15 cellular contexts compared by ENCODE assay signal in genomic region chr12:5522358-5523335, GRCh38.
"Had no signal": no experiment of that assay in that cellular context is flagged by ENCODE, and none has a peak within 500 bp of the region (broad histone marks: within the 10 kb centered on the region; RNA-seq: fewer than 3 reads in every experiment).

No MANE protein-coding gene starts in this region.

- H3K4me3 Mint-ChIP-seq: memory B cell; nephron; T-helper 2 cell treated with Interferon-gamma antibody and Interleukin-4, amounts not matched to agents 5 μg/mL and 100 μg/mL, for 36 hours had no signal

- H3K4me1 Mint-ChIP-seq: memory B cell had no signal

- H3K27me3 ChIP-seq: brain microvascular endothelial cell, ovary, sigmoid colon, upper lobe of left lung had no signal

- H3K4me1 ChIP-seq: sigmoid colon had no signal

- H3K27ac Mint-ChIP-seq: memory B cell; nephron; T-helper 2 cell treated with Interferon-gamma antibody and Interleukin-4, amounts not matched to agents 5 μg/mL and 100 μg/mL, for 36 hours had no signal

- H3K36me3 Mint-ChIP-seq: memory B cell had no signal

- H3K9me3 ChIP-seq: ovary, sigmoid colon, upper lobe of left lung had no signal

- H3K9me3 Mint-ChIP-seq: memory B cell; nephron; T-helper 2 cell treated with Interferon-gamma antibody and Interleukin-4, amounts not matched to agents 5 μg/mL and 100 μg/mL, for 36 hours had no signal

- H3K4me3 ChIP-seq: ovary, sigmoid colon, upper lobe of left lung had no signal

- H3K27ac ChIP-seq: brain microvascular endothelial cell, ovary, sigmoid colon, upper lobe of left lung had no signal

- H3K36me3 ChIP-seq: brain microvascular endothelial cell, ovary, sigmoid colon, upper lobe of left lung had no signal

- ATAC-seq: left lobe of liver; stimulated activated naive CD8-positive, alpha-beta T cell treated with anti-CD3 and anti-CD28 coated beads, Interleukin-15, Interleukin-2, amounts not matched to agents 100 U/mL and 50 U/mL, for 24 hours had no signal

- DNase-seq: activated CD4-positive, alpha-beta T cell treated with anti-CD3 and anti-CD28 coated beads, Interleukin-2, amount 50 U/mL, for 4 hours; activated naive CD4-positive, alpha-beta T cell treated with anti-CD3 and anti-CD28 coated beads, Interleukin-2, amount 50 U/mL, for 16 hours; activated T-cell treated with anti-CD3 and anti-CD28 coated beads, Interleukin-2, amount 50 U/mL, for 1 hour; amniotic stem cell; brain microvascular endothelial cell; ovary; sigmoid colon; stimulated activated CD4-positive, alpha-beta T cell treated with anti-CD3 and anti-CD28 coated beads, Interleukin-12 subunit alpha, Interleukin-12 subunit beta, amount 100 ng/mL, for 4 hours; stimulated activated CD4-positive, alpha-beta T cell treated with anti-CD3 and anti-CD28 coated beads, Interleukin-2, amount 100 ng/mL, for 48 hours; stimulated activated naive CD8-positive, alpha-beta T cell treated with anti-CD3 and anti-CD28 coated beads, Interleukin-15, Interleukin-2, amounts not matched to agents 100 U/mL and 50 U/mL, for 24 hours; upper lobe of left lung had no signal
